ENCODE assay signal across 30 cellular contexts in genomic region chr10:121978511-121978910, GRCh38. TPM values are rescaled to one million over a fixed set of nuclear protein-coding genes. Genes with fewer than 3 reads are reported as not detected.
"Had no signal": no experiment of that assay in that cellular context is flagged by ENCODE, and none has a peak within 500 bp of the region (broad histone marks: within the 10 kb centered on the region; RNA-seq: fewer than 3 reads in every experiment).

No MANE protein-coding gene starts in this region.

- H3K27ac Mint-ChIP-seq: activated B cell treated with CpG ODN at 0.5 μM for 24 hours; activated CD8-positive, alpha-beta T cell treated with anti-CD3 and anti-CD28 coated beads for 36 hours; activated naive CD8-positive, alpha-beta T cell; activated T-helper 17 cell treated with anti-CD3 and anti-CD28 coated beads, Interleukin-2, amount 50 U/mL, for 72 hours; T-cell; T-helper 1 cell treated with Interleukin-12 subunit alpha and Interleukin-12 subunit beta and Interleukin-4 antibody, amounts not matched to agents 30 μg/mL and 1 μg/mL, for 36 hours had no signal

- H3K27ac ChIP-seq: brain microvascular endothelial cell, epithelial cell of prostate, esophagus squamous epithelium, gastroesophageal sphincter, WERI-Rb-1 had no signal

- DNase-seq: activated B cell treated with CpG ODN at 0.5 μM for 24 hours; activated CD4-positive, alpha-beta T cell treated with anti-CD3 and anti-CD28 coated beads for 48 hours; activated CD4-positive, alpha-beta T cell treated with anti-CD3 and anti-CD28 coated beads, Interleukin-2, amount 50 U/mL, for 1 hour; activated CD4-positive, alpha-beta T cell treated with anti-CD3 and anti-CD28 coated beads, Interleukin-2, amount 50 U/mL, for 48 hours; activated CD8-positive, alpha-beta memory T cell treated with anti-CD3 and anti-CD28 coated beads for 24 hours; activated CD8-positive, alpha-beta T cell treated with anti-CD3 and anti-CD28 coated beads for 36 hours; activated effector memory CD4-positive, alpha-beta T cell treated with Interleukin-2 at 50 U/mL for 16 hours; activated naive CD4-positive, alpha-beta T cell; activated naive CD4-positive, alpha-beta T cell treated with anti-CD3 and anti-CD28 coated beads, Interleukin-2, amount 50 U/mL, for 16 hours; activated T-cell treated with anti-CD3 and anti-CD28 coated beads, Interleukin-2, amount 50 U/mL, for 4 hours; amniotic stem cell; anterior cingulate cortex; brain microvascular endothelial cell; cortex of kidney; dermis blood vessel endothelial cell; effector CD4-positive, alpha-beta T cell; esophagus squamous epithelium; foreskin melanocyte; SW 1271; T-cell; T-helper 9 cell; WERI-Rb-1 had no signal

- ATAC-seq: activated CD4-positive, CD25-positive, alpha-beta regulatory T cell treated with anti-CD3 and anti-CD28 coated beads, Interleukin-2, amount 50 U/mL, for 24 hours; activated CD8-positive, alpha-beta T cell treated with anti-CD3 and anti-CD28 coated beads for 36 hours; activated T-cell treated with anti-CD3 and anti-CD28 coated beads, Interleukin-2, amount 50 U/mL, for 4 hours; activated T-helper 17 cell treated with anti-CD3 and anti-CD28 coated beads, Interleukin-2, amount 50 U/mL, for 72 hours; gastroesophageal sphincter; T-cell had no signal

- H3K4me3 ChIP-seq: esophagus squamous epithelium, gastroesophageal sphincter had no signal

- H3K9me3 Mint-ChIP-seq: activated B cell treated with CpG ODN at 0.5 μM for 24 hours; central memory CD8-positive, alpha-beta T cell had no signal

- H3K36me3 ChIP-seq: brain microvascular endothelial cell, gastroesophageal sphincter had no signal

- H3K27me3 Mint-ChIP-seq: activated B cell treated with CpG ODN at 0.5 μM for 24 hours; activated CD8-positive, alpha-beta T cell treated with anti-CD3 and anti-CD28 coated beads for 36 hours; activated naive CD8-positive, alpha-beta T cell; activated T-helper 17 cell treated with anti-CD3 and anti-CD28 coated beads, Interleukin-2, amount 50 U/mL, for 72 hours; central memory CD8-positive, alpha-beta T cell; T-cell had no signal

- H3K4me3 Mint-ChIP-seq: activated B cell treated with CpG ODN at 0.5 μM for 24 hours; activated CD8-positive, alpha-beta T cell treated with anti-CD3 and anti-CD28 coated beads for 36 hours; activated naive CD8-positive, alpha-beta T cell; activated T-cell treated with anti-CD3 and anti-CD28 coated beads, Interleukin-2, amount 50 U/mL, for 4 hours; activated T-helper 17 cell treated with anti-CD3 and anti-CD28 coated beads, Interleukin-2, amount 50 U/mL, for 72 hours; central memory CD8-positive, alpha-beta T cell; T-cell; T-helper 1 cell treated with Interleukin-12 subunit alpha and Interleukin-12 subunit beta and Interleukin-4 antibody, amounts not matched to agents 30 μg/mL and 1 μg/mL, for 36 hours had no signal

- H3K27me3 ChIP-seq: brain microvascular endothelial cell, esophagus squamous epithelium, gastroesophageal sphincter had no signal

- H3K9me3 ChIP-seq: esophagus squamous epithelium, gastroesophageal sphincter had no signal

RNA-seq across cellular contexts. Expression of gene TACC2, which starts 10.5 kb away (rescaled TPM):
- total RNA-seq: activated B cell treated with CpG ODN at 0.5 μM for 24 hours; activated CD8-positive, alpha-beta T cell treated with anti-CD3 and anti-CD28 coated beads for 36 hours; activated T-helper 17 cell treated with anti-CD3 and anti-CD28 coated beads, Interleukin-2, amount 50 U/mL, for 72 hours; T-helper 2 cell treated with Interferon-gamma antibody and Interleukin-4, amounts not matched to agents 100 ng/mL and 5 ng/mL, for 36 hours had no signal
